In the genomic region with DNA sequence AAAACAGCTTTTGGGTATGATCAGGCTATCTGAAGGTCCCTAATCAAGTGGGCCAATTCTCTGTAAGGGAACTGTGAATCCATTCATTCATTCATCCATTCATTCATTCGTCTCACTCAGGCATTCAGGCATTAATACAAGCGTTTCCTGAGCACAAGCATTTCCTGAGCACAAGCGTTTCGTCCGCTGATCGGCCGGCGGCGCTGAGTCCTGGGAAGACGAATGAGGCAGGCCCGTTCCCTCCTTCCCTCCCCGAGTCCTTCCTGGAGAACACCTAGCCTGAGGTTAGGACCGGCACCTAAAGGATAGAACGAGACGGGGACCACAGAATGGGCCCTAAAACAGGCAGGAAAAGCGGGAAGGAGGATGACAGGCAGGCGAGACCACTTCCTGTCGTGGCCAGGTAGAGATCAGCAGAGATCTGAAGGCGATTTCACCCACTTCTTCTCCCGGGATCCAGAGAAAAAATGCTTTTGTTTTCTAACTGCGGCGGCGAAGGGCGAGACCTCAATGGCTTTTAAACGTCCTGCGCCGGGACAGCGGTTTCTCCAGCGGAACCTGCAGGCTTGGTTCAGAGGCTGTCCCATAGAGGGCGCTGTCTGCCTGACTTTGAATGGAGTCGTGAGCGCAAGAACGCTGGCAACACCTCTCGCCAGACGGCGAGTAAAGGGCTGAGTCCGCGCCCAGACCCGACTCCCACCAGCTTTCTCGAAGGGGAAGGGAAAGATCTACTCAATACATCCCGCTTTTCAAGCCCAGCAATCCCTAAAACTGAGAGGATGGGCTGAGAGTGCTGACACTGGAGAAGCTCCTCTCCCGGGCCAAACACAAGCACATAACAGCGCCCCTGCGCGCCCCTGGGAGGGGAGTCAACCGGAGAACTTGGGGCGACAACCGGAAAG, we compare ENCODE assay signal across 8 cellular contexts. TPM values are rescaled to one million over a fixed set of nuclear protein-coding genes. Genes with fewer than 3 reads are reported as not detected.
DNase-seq lines count a peak whose midpoint lies in the region; ATAC-seq, FAIRE-seq and TF ChIP-seq lines count a peak whose summit lies in the region.

No MANE protein-coding gene starts in this region.

- ATAC-seq in omental fat pad (ENCODE audit: low FRiP score) = no peak

- DNase-seq in NCI-H1694 treated with DMSO at 0.1 percent for 48 hours (lab: John Stamatoyannopoulos, UW) (peak; percentile 27), NCI-H1694 (lab: John Stamatoyannopoulos, UW) (no peak), HTR-8/SVneo (ENCODE audit: insufficient read length, low spot score) (peak; percentile 76), RPMI8226 (peak; percentile 84), globus pallidus (ENCODE audit: low spot score) (peak; percentile 82), omental fat pad (ENCODE audit: low spot score) (peak; percentile 70), substantia nigra (lab: John Stamatoyannopoulos, UW) (peak in 45 of 49 donors; percentile 17 to 87 (median 68))
- DNase-seq in activated gamma-delta T cell treated with anti-CD3 and anti-CD28 coated beads, Interleukin-2, amount 50 U/mL, for 16 hours (ENCODE audit: low read depth) = peak; percentile 78

- peak in 2 of 3 donors; percentile 48 to 78 for TF ChIP-seq CTCF in omental fat pad (IDR thresholded peaks at IDR 0.05)

- H3K27ac ChIP-seq in substantia nigra (ENCODE audit: low read depth, low read length, poor library complexity, severe bottlenecking) = no peak overlapping the region

- peak; percentile 44 for FAIRE-seq in HTR-8/SVneo (lab: Jason Lieb, UNC)

RNA-seq across cellular contexts. Expression of a gene that starts 2.9 kb away (rescaled TPM):
- total RNA-seq in omental fat pad = 1 to 10 TPM in 1 of 4 donors, not detected in 3; 1.3 TPM

RNA-seq across cellular contexts. Expression of a gene that starts 15.1 kb away (rescaled TPM):
- total RNA-seq in omental fat pad = not detected

RNA-seq across cellular contexts. Expression of a gene that starts 21.4 kb away (rescaled TPM):
- 10 to 100 TPM; 66.6 to 94.9 (median 84.3) TPM for total RNA-seq in omental fat pad
